In genomic region chr14:46580941-46581671, GRCh38 we compare ENCODE assay signal across 1 cellular context.
TF ChIP-seq lines count a peak whose summit lies in the region.

No MANE protein-coding gene starts in this region.

TF ChIP-seq in WTC11, 78 proteins besides CTCF, POLR2A, EP300 and RAD21 (continued from another document):
- TF ChIP-seq ZNF281 (CRISPR knock-in tag; IDR thresholded peaks at IDR 0.05) = no peak
- no peak for TF ChIP-seq SP1 (CRISPR knock-in tag; conservative IDR thresholded peaks at IDR 0.05)
- TF ChIP-seq E2F1 (CRISPR knock-in tag; IDR thresholded peaks at IDR 0.05) = no peak
- TF ChIP-seq HMGXB4 (CRISPR knock-in tag; IDR thresholded peaks at IDR 0.05) = no peak
- no peak for TF ChIP-seq PRRX2 (CRISPR knock-in tag; IDR thresholded peaks at IDR 0.05)
